8 cellular contexts compared by ENCODE assay signal in the genomic region with DNA sequence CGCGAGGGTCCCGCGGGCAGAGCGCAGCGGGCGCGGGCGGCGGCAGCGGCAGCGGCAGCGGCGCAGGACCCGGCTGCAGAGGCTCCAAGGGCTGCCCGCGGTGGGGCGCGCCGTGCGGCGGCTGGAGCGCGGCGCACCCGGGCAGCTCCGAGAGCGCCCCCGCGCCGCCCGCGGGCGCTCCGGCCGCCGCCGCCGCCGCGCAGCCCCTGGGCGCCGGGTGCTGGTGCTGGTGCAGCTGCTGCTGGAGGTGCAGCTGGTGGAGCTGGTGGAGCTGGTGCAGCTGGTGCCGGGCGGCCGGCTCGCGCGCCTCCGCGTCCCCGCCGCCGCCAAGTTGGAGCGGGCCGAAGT. TPM values are rescaled to one million over a fixed set of nuclear protein-coding genes. Genes with fewer than 3 reads are reported as not detected.
DNase-seq lines count a peak whose midpoint lies in the region; ATAC-seq and TF ChIP-seq lines count a peak whose summit lies in the region.

No MANE protein-coding gene starts in this region.

- H3K27ac ChIP-seq in liver (ENCODE audit: low read depth in 1 of 2, low read length in 2 of 2) (peak overlapping the region; percentile 93), tibial nerve (peak overlapping the region; percentile 78 to 98 (median 86))

- no peaks in the 10 kb centered on the region for H3K36me3 ChIP-seq in BE2C
- H3K36me3 ChIP-seq in liver (ENCODE audit: control insufficient read depth in 4 of 4, insufficient read depth in 3 of 4, low read depth in 1 of 4, low read length in 3 of 4): no peaks in the 10 kb centered on the region
- H3K36me3 ChIP-seq in tibial nerve: no peaks in the 10 kb centered on the region

- peaks cover 11% of the 10 kb centered on the region for H3K4me1 Mint-ChIP-seq in activated naive CD8-positive, alpha-beta T cell treated with anti-CD3 and anti-CD28 coated beads, Interleukin-2, amount 50 U/mL, for 24 hours

- H3K4me1 ChIP-seq in BE2C (peaks cover 3% of the 10 kb centered on the region), liver (ENCODE audit: control insufficient read depth in 4 of 4, insufficient read depth in 4 of 4, low read length in 3 of 4) (peaks cover 4 to 29% (median 10%) of the 10 kb centered on the region in 4 donors), tibial nerve (peaks cover 0 to 37% (median 21%) of the 10 kb centered on the region in 4 donors)

- TF ChIP-seq EP300 in tibial nerve (IDR thresholded peaks at IDR 0.05): no peak

- under 1% methylated on average over 56 of the region's 56 CpGs for WGBS in liver
- 2% methylated on average over 18 of the region's 56 CpGs; no CpG with 5 or more reads in 1 of the 2 donors for WGBS in tibial nerve, 2 donors

- peaks cover 4% of the 10 kb centered on the region for H3K27me3 Mint-ChIP-seq in activated naive CD8-positive, alpha-beta T cell treated with anti-CD3 and anti-CD28 coated beads, Interleukin-2, amount 50 U/mL, for 24 hours

- no peaks in the 10 kb centered on the region for H3K9me3 Mint-ChIP-seq in activated naive CD8-positive, alpha-beta T cell treated with anti-CD3 and anti-CD28 coated beads, Interleukin-2, amount 50 U/mL, for 24 hours

- no peak overlapping the region for H3K27ac Mint-ChIP-seq in activated naive CD8-positive, alpha-beta T cell treated with anti-CD3 and anti-CD28 coated beads, Interleukin-2, amount 50 U/mL, for 24 hours

- DNase-seq in BE2C: no peak
- DNase-seq in activated naive CD8-positive, alpha-beta T cell treated with anti-CD3 and anti-CD28 coated beads, Interleukin-2, amount 50 U/mL, for 24 hours: no peak
- DNase-seq in tibial nerve (ENCODE audit: low spot score in 2 of 2): no peak
- no peak for DNase-seq in SIG-M5 treated with dmso at 0.1 percent for 504 hours (lab: John Stamatoyannopoulos, UW; ENCODE audit: unreplicated experiment)
- DNase-seq in activated effector memory CD4-positive, alpha-beta T cell treated with Interleukin-2 at 50 U/mL for 16 hours: no peak

- no peak for TF ChIP-seq RAD21 in liver (IDR thresholded peaks at IDR 0.05)

- peak overlapping the region in 1 of 2 donors; percentile 80 for H3K9ac ChIP-seq in liver (ENCODE audit: low read depth in 1 of 2, low read length in 2 of 2)

- TF ChIP-seq CTCF in BE2C (IDR thresholded peaks at IDR 0.05; ENCODE audit: low read depth, low read length): no peak
- no peak for TF ChIP-seq CTCF in liver (IDR thresholded peaks at IDR 0.05; ENCODE audit: low read depth, low read length, missing input control)
- no peak for TF ChIP-seq CTCF in tibial nerve (IDR thresholded peaks at IDR 0.05)

- peak; percentile 19 for ATAC-seq in GM19035 (IDR thresholded peaks at IDR 0.05; ENCODE audit: unreplicated experiment)
- peak; percentile 18 for ATAC-seq in HG03432 (IDR thresholded peaks at IDR 0.05; ENCODE audit: unreplicated experiment)
- peak; percentile 2 for ATAC-seq in activated naive CD8-positive, alpha-beta T cell treated with anti-CD3 and anti-CD28 coated beads, Interleukin-2, amount 50 U/mL, for 24 hours

- TF ChIP-seq POLR2A in tibial nerve (IDR thresholded peaks at IDR 0.05): no peak

- H3K9me3 ChIP-seq in BE2C: no peaks in the 10 kb centered on the region
- no peaks in the 10 kb centered on the region for H3K9me3 ChIP-seq in liver (ENCODE audit: control insufficient read depth in 4 of 4, low read length in 3 of 4)
- H3K9me3 ChIP-seq in tibial nerve: no peaks in the 10 kb centered on the region

- H3K4me3 ChIP-seq in BE2C (ENCODE audit: low read depth, low read length): peak overlapping the region; percentile 88
- peak overlapping the region; percentile 83 to 91 (median 90) for H3K4me3 ChIP-seq in liver (ENCODE audit: low read depth in 1 of 3, low read length in 3 of 3)
- H3K4me3 ChIP-seq in tibial nerve: peak overlapping the region; percentile 59 to 88 (median 80)

- H3K4me3 Mint-ChIP-seq in activated naive CD8-positive, alpha-beta T cell treated with anti-CD3 and anti-CD28 coated beads, Interleukin-2, amount 50 U/mL, for 24 hours: peak overlapping the region; percentile 82

- H3K36me3 Mint-ChIP-seq in activated naive CD8-positive, alpha-beta T cell treated with anti-CD3 and anti-CD28 coated beads, Interleukin-2, amount 50 U/mL, for 24 hours (ENCODE audit: low read depth): no peaks in the 10 kb centered on the region

- H3K27me3 ChIP-seq in BE2C (no peaks in the 10 kb centered on the region), liver (ENCODE audit: control insufficient read depth in 4 of 4, insufficient read depth in 4 of 4, low read length in 3 of 4) (no peaks in the 10 kb centered on the region), tibial nerve (no peaks in the 10 kb centered on the region)

TF ChIP-seq in liver, 16 proteins besides CTCF, POLR2A, EP300 and RAD21:
- TF ChIP-seq GABPA (IDR thresholded peaks at IDR 0.05 in 1 of 2, conservative IDR thresholded peaks at IDR 0.05 in 1 of 2) (no peak), HNF4G (IDR thresholded peaks at IDR 0.05) (no peak), RXRA (IDR thresholded peaks at IDR 0.05) (no peak), NR2F2 (IDR thresholded peaks at IDR 0.05) (no peak), JUND (IDR thresholded peaks at IDR 0.05) (no peak), YY1 (IDR thresholded peaks at IDR 0.05) (no peak), FOXA1 (IDR thresholded peaks at IDR 0.05) (no peak), SP1 (IDR thresholded peaks at IDR 0.05) (no peak), HNF4A (conservative IDR thresholded peaks at IDR 0.05) (no peak), EGR1 (IDR thresholded peaks at IDR 0.05; ENCODE audit: low read depth in 2 of 2) (no peak), TAF1 (conservative IDR thresholded peaks at IDR 0.05) (no peak), FOXA2 (IDR thresholded peaks at IDR 0.05) (no peak)
- TF ChIP-seq, protein P1, sequence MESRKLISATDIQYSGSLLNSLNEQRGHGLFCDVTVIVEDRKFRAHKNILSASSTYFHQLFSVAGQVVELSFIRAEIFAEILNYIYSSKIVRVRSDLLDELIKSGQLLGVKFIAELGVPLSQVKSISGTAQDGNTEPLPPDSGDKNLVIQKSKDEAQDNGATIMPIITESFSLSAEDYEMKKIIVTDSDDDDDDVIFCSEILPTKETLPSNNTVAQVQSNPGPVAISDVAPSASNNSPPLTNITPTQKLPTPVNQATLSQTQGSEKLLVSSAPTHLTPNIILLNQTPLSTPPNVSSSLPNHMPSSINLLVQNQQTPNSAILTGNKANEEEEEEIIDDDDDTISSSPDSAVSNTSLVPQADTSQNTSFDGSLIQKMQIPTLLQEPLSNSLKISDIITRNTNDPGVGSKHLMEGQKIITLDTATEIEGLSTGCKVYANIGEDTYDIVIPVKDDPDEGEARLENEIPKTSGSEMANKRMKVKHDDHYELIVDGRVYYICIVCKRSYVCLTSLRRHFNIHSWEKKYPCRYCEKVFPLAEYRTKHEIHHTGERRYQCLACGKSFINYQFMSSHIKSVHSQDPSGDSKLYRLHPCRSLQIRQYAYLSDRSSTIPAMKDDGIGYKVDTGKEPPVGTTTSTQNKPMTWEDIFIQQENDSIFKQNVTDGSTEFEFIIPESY (IDR thresholded peaks at IDR 0.05): no peak
- TF ChIP-seq, protein P2, sequence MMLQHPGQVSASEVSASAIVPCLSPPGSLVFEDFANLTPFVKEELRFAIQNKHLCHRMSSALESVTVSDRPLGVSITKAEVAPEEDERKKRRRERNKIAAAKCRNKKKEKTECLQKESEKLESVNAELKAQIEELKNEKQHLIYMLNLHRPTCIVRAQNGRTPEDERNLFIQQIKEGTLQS (IDR thresholded peaks at IDR 0.05): no peak
- TF ChIP-seq, protein P3, sequence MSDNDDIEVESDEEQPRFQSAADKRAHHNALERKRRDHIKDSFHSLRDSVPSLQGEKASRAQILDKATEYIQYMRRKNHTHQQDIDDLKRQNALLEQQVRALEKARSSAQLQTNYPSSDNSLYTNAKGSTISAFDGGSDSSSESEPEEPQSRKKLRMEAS (IDR thresholded peaks at IDR 0.05): no peak
- TF ChIP-seq, protein P4, sequence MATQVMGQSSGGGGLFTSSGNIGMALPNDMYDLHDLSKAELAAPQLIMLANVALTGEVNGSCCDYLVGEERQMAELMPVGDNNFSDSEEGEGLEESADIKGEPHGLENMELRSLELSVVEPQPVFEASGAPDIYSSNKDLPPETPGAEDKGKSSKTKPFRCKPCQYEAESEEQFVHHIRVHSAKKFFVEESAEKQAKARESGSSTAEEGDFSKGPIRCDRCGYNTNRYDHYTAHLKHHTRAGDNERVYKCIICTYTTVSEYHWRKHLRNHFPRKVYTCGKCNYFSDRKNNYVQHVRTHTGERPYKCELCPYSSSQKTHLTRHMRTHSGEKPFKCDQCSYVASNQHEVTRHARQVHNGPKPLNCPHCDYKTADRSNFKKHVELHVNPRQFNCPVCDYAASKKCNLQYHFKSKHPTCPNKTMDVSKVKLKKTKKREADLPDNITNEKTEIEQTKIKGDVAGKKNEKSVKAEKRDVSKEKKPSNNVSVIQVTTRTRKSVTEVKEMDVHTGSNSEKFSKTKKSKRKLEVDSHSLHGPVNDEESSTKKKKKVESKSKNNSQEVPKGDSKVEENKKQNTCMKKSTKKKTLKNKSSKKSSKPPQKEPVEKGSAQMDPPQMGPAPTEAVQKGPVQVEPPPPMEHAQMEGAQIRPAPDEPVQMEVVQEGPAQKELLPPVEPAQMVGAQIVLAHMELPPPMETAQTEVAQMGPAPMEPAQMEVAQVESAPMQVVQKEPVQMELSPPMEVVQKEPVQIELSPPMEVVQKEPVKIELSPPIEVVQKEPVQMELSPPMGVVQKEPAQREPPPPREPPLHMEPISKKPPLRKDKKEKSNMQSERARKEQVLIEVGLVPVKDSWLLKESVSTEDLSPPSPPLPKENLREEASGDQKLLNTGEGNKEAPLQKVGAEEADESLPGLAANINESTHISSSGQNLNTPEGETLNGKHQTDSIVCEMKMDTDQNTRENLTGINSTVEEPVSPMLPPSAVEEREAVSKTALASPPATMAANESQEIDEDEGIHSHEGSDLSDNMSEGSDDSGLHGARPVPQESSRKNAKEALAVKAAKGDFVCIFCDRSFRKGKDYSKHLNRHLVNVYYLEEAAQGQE (IDR thresholded peaks at IDR 0.05): no peak

RNA-seq across cellular contexts. Expression of a gene that starts 0.6 kb away (rescaled TPM):
- 38.6 TPM for polyA plus RNA-seq in BE2C (2012; ENCODE audit: insufficient read depth, insufficient read length, low read depth)
- total RNA-seq in liver (1 to 10 TPM; 1.9 to 3.0 TPM), tibial nerve (10 to 100 TPM; 13.0 to 31.5 (median 25.3) TPM)
- 1 to 10 TPM in 1 of 2 donors, under 1 TPM in 1; 0.40 to 3.3 TPM for polyA plus RNA-seq in liver
